In the genomic region with DNA sequence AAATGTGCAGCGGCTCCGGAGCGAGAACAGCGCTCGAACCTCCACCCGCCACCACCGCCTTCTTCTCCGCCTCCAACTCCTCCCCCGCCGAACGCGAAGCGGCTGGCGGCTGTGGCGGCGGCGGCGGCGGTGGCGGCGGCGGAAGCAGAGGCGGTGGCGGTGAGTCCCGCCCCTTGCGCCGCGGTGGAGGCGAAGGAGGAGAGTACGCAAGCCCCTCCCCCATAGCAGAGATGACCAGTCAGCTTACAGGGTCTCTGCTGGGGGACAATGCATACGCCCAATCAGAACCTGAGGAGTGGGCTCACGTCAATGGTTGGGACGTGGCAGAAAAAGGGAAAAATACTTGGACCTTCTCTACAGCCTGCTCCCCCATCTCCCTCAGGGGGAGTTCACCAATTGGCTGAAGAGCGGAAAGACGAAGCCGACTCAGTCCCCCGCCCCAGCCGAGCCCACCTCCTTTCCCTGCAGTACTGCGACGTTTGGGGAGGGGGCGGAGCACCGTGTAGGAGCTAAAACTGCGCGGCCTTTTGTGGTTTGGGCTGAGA, we compare ENCODE assay signal across 1 cellular context.
TF ChIP-seq lines count a peak whose summit lies in the region.

A gene with protein sequence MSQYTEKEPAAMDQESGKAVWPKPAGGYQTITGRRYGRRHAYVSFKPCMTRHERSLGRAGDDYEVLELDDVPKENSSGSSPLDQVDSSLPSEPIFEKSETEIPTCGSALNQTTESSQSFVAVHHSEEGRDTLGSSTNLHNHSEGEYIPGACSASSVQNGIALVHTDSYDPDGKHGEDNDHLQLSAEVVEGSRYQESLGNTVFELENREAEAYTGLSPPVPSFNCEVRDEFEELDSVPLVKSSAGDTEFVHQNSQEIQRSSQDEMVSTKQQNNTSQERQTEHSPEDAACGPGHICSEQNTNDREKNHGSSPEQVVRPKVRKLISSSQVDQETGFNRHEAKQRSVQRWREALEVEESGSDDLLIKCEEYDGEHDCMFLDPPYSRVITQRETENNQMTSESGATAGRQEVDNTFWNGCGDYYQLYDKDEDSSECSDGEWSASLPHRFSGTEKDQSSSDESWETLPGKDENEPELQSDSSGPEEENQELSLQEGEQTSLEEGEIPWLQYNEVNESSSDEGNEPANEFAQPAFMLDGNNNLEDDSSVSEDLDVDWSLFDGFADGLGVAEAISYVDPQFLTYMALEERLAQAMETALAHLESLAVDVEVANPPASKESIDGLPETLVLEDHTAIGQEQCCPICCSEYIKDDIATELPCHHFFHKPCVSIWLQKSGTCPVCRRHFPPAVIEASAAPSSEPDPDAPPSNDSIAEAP (minus strand): TSS at position 131 of the 545 bp plus-strand sequence. CDS start 26,541 bp downstream, outside the sequence.

TF ChIP-seq in K562, 482 proteins besides CTCF, POLR2A, EP300 and RAD21 (continued from another document and continues in another):
- TF ChIP-seq, protein P1, sequence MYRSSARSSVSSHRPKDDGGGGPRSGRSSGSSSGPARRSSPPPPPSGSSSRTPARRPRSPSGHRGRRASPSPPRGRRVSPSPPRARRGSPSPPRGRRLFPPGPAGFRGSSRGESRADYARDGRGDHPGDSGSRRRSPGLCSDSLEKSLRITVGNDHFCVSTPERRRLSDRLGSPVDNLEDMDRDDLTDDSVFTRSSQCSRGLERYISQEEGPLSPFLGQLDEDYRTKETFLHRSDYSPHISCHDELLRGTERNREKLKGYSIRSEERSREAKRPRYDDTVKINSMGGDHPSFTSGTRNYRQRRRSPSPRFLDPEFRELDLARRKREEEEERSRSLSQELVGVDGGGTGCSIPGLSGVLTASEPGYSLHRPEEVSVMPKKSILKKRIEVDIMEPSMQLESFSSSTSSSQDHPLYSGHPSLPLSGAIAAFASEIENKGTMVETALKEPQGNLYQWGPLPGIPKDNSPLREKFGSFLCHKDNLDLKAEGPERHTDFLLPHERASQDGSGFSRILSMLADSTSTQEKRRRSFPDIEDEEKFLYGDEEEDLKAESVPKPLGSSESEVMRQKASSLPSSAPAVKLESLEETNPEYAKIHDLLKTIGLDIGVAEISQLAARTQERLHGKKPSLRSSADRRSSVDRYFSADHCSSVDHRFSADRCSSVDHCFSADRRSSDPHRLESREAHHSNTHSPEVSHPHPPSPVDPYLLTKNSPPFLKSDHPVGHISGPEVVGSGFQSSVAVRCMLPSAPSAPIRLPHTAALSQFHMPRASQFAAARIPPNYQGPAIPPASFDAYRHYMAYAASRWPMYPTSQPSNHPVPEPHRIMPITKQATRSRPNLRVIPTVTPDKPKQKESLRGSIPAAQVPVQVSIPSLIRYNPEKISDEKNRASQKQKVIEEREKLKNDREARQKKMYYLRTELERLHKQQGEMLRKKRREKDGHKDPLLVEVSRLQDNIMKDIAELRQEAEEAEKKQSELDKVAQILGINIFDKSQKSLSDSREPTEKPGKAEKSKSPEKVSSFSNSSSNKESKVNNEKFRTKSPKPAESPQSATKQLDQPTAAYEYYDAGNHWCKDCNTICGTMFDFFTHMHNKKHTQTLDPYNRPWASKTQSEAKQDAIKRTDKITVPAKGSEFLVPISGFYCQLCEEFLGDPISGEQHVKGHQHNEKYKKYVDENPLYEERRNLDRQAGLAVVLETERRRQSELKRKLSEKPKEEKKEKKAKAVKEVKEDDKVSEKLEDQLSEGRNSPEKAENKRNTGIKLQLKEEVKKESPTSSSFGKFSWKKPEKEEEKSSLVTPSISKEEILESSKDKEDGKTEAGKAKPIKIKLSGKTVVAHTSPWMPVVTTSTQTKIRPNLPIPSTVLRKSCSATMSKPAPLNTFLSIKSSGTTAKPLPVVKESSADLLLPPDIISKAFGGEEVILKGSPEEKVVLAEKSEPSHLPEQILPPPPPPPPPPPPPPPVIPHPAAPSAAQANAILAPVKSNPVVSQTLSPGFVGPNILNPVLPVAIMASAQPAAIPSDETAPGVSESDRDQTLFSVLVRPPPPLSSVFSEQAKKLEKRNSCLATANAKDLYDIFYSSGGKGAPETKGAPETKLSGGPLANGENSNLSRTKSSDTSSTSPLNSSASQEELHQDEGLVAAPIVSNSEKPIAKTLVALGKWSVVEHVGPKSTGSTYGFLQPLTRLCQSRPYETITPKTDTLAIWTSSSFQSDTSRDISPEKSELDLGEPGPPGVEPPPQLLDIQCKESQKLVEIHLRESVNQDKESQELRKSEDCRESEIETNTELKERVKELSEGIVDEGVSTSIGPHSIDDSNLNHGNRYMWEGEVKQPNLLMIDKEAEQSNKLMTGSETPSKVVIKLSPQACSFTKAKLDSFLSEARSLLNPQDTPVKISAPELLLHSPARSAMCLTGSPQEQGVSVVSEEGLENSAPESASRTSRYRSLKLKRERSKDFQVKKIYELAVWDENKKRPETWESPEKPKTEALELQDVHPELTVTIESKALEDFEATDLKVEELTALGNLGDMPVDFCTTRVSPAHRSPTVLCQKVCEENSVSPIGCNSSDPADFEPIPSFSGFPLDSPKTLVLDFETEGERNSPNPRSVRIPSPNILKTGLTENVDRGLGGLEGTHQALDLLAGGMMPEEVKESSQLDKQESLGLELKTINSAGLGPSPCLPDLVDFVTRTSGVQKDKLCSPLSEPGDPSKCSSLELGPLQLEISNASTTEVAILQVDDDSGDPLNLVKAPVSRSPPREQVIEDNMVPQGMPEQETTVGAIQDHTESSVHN (IDR thresholded peaks at IDR 0.05; ENCODE audit: borderline replicate concordance in 1 of 2, low read depth in 1 of 2): no peak
- TF ChIP-seq REST (CRISPR knock-in tag; IDR thresholded peaks at IDR 0.05; ENCODE audit: low read depth) (no peak), NCOA1 (IDR thresholded peaks at IDR 0.05; ENCODE audit: low read depth) (no peak), NCOA2 (IDR thresholded peaks at IDR 0.05; ENCODE audit: partially characterized antibody in 2 of 2) (no peak), HDAC8 (tag; IDR thresholded peaks at IDR 0.05) (no peak), GATAD2A (IDR thresholded peaks at IDR 0.05) (no peak)
- TF ChIP-seq, protein P2, sequence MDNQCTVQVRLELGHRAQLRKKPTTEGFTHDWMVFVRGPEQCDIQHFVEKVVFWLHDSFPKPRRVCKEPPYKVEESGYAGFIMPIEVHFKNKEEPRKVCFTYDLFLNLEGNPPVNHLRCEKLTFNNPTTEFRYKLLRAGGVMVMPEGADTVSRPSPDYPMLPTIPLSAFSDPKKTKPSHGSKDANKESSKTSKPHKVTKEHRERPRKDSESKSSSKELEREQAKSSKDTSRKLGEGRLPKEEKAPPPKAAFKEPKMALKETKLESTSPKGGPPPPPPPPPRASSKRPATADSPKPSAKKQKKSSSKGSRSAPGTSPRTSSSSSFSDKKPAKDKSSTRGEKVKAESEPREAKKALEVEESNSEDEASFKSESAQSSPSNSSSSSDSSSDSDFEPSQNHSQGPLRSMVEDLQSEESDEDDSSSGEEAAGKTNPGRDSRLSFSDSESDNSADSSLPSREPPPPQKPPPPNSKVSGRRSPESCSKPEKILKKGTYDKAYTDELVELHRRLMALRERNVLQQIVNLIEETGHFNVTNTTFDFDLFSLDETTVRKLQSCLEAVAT (IDR thresholded peaks at IDR 0.05): no peak
- TF ChIP-seq, protein P3, sequence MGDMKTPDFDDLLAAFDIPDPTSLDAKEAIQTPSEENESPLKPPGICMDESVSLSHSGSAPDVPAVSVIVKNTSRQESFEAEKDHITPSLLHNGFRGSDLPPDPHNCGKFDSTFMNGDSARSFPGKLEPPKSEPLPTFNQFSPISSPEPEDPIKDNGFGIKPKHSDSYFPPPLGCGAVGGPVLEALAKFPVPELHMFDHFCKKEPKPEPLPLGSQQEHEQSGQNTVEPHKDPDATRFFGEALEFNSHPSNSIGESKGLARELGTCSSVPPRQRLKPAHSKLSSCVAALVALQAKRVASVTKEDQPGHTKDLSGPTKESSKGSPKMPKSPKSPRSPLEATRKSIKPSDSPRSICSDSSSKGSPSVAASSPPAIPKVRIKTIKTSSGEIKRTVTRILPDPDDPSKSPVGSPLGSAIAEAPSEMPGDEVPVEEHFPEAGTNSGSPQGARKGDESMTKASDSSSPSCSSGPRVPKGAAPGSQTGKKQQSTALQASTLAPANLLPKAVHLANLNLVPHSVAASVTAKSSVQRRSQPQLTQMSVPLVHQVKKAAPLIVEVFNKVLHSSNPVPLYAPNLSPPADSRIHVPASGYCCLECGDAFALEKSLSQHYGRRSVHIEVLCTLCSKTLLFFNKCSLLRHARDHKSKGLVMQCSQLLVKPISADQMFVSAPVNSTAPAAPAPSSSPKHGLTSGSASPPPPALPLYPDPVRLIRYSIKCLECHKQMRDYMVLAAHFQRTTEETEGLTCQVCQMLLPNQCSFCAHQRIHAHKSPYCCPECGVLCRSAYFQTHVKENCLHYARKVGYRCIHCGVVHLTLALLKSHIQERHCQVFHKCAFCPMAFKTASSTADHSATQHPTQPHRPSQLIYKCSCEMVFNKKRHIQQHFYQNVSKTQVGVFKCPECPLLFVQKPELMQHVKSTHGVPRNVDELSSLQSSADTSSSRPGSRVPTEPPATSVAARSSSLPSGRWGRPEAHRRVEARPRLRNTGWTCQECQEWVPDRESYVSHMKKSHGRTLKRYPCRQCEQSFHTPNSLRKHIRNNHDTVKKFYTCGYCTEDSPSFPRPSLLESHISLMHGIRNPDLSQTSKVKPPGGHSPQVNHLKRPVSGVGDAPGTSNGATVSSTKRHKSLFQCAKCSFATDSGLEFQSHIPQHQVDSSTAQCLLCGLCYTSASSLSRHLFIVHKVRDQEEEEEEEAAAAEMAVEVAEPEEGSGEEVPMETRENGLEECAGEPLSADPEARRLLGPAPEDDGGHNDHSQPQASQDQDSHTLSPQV (IDR thresholded peaks at IDR 0.05): no peak
- TF ChIP-seq, protein P4, sequence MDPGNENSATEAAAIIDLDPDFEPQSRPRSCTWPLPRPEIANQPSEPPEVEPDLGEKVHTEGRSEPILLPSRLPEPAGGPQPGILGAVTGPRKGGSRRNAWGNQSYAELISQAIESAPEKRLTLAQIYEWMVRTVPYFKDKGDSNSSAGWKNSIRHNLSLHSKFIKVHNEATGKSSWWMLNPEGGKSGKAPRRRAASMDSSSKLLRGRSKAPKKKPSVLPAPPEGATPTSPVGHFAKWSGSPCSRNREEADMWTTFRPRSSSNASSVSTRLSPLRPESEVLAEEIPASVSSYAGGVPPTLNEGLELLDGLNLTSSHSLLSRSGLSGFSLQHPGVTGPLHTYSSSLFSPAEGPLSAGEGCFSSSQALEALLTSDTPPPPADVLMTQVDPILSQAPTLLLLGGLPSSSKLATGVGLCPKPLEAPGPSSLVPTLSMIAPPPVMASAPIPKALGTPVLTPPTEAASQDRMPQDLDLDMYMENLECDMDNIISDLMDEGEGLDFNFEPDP (CRISPR knock-in tag; IDR thresholded peaks at IDR 0.05): no peak
